8 cellular contexts compared by ENCODE assay signal in genomic region chr14:30621354-30621953, GRCh38. TPM values are rescaled to one million over a fixed set of nuclear protein-coding genes. Genes with fewer than 3 reads are reported as not detected.
DNase-seq lines count a peak whose midpoint lies in the region; ATAC-seq and TF ChIP-seq lines count a peak whose summit lies in the region.

No MANE protein-coding gene starts in this region.

- H3K27me3 ChIP-seq in AG04450 (ENCODE audit: control insufficient read depth, insufficient read depth, low read length) (no peaks in the 10 kb centered on the region), foreskin keratinocyte (no peaks in the 10 kb centered on the region)

- POLR2A ChIA-PET in AG04450 (lab: Yijun Ruan, JAX) = interaction anchor here (0.6 to 1.1 kb wide), 2 partner anchors 10 to 87 kb away, joined by 3 read pairs; no protein-coding TSS in a partner anchor

- TF ChIP-seq CTCF in AG04450 (IDR thresholded peaks at IDR 0.05; ENCODE audit: low read depth, low read length) = no peak
- TF ChIP-seq CTCF in foreskin keratinocyte (conservative IDR thresholded peaks at IDR 0.05) = no peak
- no peak for TF ChIP-seq CTCF in omental fat pad (IDR thresholded peaks at IDR 0.05)

- no peak for DNase-seq in AG04450 (ENCODE audit: low read depth, low spot score)
- DNase-seq in activated CD4-positive, alpha-beta T cell treated with anti-CD3 and anti-CD28 coated beads, Interleukin-2, amount 50 U/mL, for 48 hours = peak; percentile 15 to 18
- DNase-seq in foreskin keratinocyte = no peak
- no peak for DNase-seq in omental fat pad (ENCODE audit: low spot score)
- DNase-seq in occipital lobe (lab: John Stamatoyannopoulos, UW) = no peak
- no peak for DNase-seq in NCI-H2029 treated with DMSO at 0.1 percent for 48 hours (lab: John Stamatoyannopoulos, UW)

- no peaks in the 10 kb centered on the region for H3K9me3 ChIP-seq in AG04450 (ENCODE audit: control insufficient read depth, insufficient read depth, low read length)

- peak; percentile 37 for TF ChIP-seq POLR2A in GM18505 (IDR thresholded peaks at IDR 0.05; ENCODE audit: borderline replicate concordance, extremely low read depth, insufficient read depth, insufficient read length)

- peak overlapping the region; percentile 94 for H3K4me3 ChIP-seq in AG04450 (ENCODE audit: low read depth, low read length)

- CTCF ChIA-PET in AG04450 (lab: Charles Lee) = interaction anchor here (0.6 to 0.8 kb wide), 4 partner anchors 10 to 100 kb away, joined by 3 to 4 read pairs (median 3); no protein-coding TSS in a partner anchor

- H3K27ac ChIP-seq in AG04450 (ENCODE audit: low read depth, low read length) (peak overlapping the region; percentile 90), foreskin keratinocyte (peak overlapping the region; percentile 93)

- no peak for ATAC-seq in GM18505 (IDR thresholded peaks at IDR 0.05; ENCODE audit: unreplicated experiment)
- peak; percentile 11 for ATAC-seq in HG03460 (IDR thresholded peaks at IDR 0.05; ENCODE audit: unreplicated experiment)
- ATAC-seq in foreskin keratinocyte = peak; percentile 43
- ATAC-seq in omental fat pad (ENCODE audit: low FRiP score) = peak; percentile 30

- H3K4me1 ChIP-seq in foreskin keratinocyte = peaks cover 17% of the 10 kb centered on the region

RNA-seq across cellular contexts. Expression of gene SCFD1, which starts 0.7 kb away (rescaled TPM):
- polyA plus RNA-seq in AG04450 (2011; rRNA removed) = 109 and 160 TPM in 2 replicates
- polyA minus RNA-seq in AG04450 (2011; rRNA and poly(A)+ RNA removed) = 67.0 and 141 TPM in 2 replicates
- 70.4 and 71.6 TPM in 2 replicates for total RNA-seq in foreskin keratinocyte
- polyA plus RNA-seq in foreskin keratinocyte = 53.3 and 56.2 TPM in 2 replicates
- 100 to 1,000 TPM in 1 of 4 donors, 10 to 100 TPM in 3; 50.9 to 102 (median 54.8) TPM for total RNA-seq in omental fat pad
- total RNA-seq in occipital lobe = 195 TPM

Comparison
In these comparisons a context has a peak if more than half of its experiments do, and no peak if none do; other contexts are left out.
1. DNase-seq: peak in activated CD4-positive, alpha-beta T cell treated with anti-CD3 and anti-CD28 coated beads, Interleukin-2, amount 50 U/mL, for 48 hours (2 of 2); none in AG04450 (single experiment), foreskin keratinocyte (0 of 2), omental fat pad (single experiment), occipital lobe (single experiment) and NCI-H2029 treated with DMSO at 0.1 percent for 48 hours (single experiment).